28 cellular contexts compared by ENCODE assay signal in the genomic region with DNA sequence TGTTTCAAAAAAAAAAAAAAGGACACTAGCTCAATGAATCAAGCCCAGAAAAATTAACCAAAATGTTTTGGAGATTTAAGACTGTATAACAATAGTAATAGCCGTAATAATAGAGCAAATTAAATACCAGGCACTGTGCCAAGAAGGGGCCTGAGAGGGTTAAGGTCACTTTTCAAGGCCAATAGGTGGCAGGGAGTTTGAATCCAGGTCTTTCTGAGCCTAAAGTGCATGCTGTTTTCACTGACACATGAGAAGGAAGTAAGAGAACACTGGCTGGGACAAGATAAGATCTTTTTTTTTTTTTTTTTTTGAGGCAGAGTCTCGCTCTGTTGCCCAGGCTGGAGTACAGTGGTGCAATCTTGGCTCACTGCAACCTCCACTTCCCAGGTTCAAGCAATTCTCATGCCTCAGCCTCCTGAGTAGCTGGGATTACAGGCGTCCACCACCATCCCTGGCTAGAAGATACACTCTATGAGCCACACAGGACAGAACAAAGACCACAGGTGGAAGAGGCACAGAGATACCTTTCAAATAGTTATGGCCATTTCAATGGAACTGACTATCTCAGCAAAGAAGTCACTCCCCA. TPM values are rescaled to one million over a fixed set of nuclear protein-coding genes. Genes with fewer than 3 reads are reported as not detected.
A peak's percentile ranks its signal among the peaks of the same experiment; 100 is the strongest.
DNase-seq lines count a peak whose midpoint lies in the region; ATAC-seq and TF ChIP-seq lines count a peak whose summit lies in the region.
"Had no signal": no experiment of that assay in that cellular context is flagged by ENCODE, and none has a peak within 500 bp of the region (broad histone marks: within the 10 kb centered on the region; RNA-seq: fewer than 3 reads in every experiment).

No MANE protein-coding gene starts in this region.

- H3K4me1 Mint-ChIP-seq in T-helper 2 cell treated with Interferon-gamma antibody and Interleukin-4, amounts not matched to agents 5 μg/mL and 100 μg/mL, for 36 hours (ENCODE audit: low read depth), result peaks cover 49% of the 10 kb centered on the region
- H3K4me1 Mint-ChIP-seq in glutamatergic neuron (ENCODE audit: low read depth, unreplicated experiment), result peaks cover 4% of the 10 kb centered on the region

- no peaks in the 10 kb centered on the region for H3K27me3 ChIP-seq in neutrophil
- H3K27me3 ChIP-seq: BE2C, SJSA1 had no signal

- no peak overlapping the region for H3K4me3 Mint-ChIP-seq in T-helper 2 cell treated with Interferon-gamma antibody and Interleukin-4, amounts not matched to agents 5 μg/mL and 100 μg/mL, for 36 hours
- H3K4me3 Mint-ChIP-seq in glutamatergic neuron (ENCODE audit: unreplicated experiment), result no peak overlapping the region
- H3K4me3 Mint-ChIP-seq: CD4-positive, alpha-beta T cell; HFFc6; T-cell had no signal

- peaks cover 79 to 87% of the 10 kb centered on the region in 2 experiments for H3K4me1 ChIP-seq in neutrophil (ENCODE audit: control insufficient read depth in 1 of 2, insufficient read depth in 1 of 2, low read depth in 1 of 2, low read length in 1 of 2)
- H3K4me1 ChIP-seq: SJSA1 had no signal

- CTCF ChIA-PET in HEK293T (lab: Yijun Ruan, JAX), result no interaction called here

- TF ChIP-seq CTCF in neutrophil (IDR thresholded peaks at IDR 0.05) (no peak), glutamatergic neuron (IDR thresholded peaks at IDR 0.05; ENCODE audit: partially characterized antibody, unreplicated experiment) (no peak)

- no peaks in the 10 kb centered on the region for H3K9me3 Mint-ChIP-seq in T-helper 2 cell treated with Interferon-gamma antibody and Interleukin-4, amounts not matched to agents 5 μg/mL and 100 μg/mL, for 36 hours
- peaks cover 2% of the 10 kb centered on the region for H3K9me3 Mint-ChIP-seq in glutamatergic neuron (ENCODE audit: unreplicated experiment)
- H3K9me3 Mint-ChIP-seq: CD4-positive, alpha-beta T cell; HFFc6; IgD-negative memory B cell; T-cell had no signal

- POLR2A ChIA-PET in HEK293T (lab: Yijun Ruan, JAX), result no interaction called here

- H3K27ac Mint-ChIP-seq in T-helper 2 cell treated with Interferon-gamma antibody and Interleukin-4, amounts not matched to agents 5 μg/mL and 100 μg/mL, for 36 hours, result peak overlapping the region; percentile 8
- no peak overlapping the region for H3K27ac Mint-ChIP-seq in glutamatergic neuron (ENCODE audit: unreplicated experiment)
- H3K27ac Mint-ChIP-seq: CD4-positive, alpha-beta T cell; HFFc6; T-cell had no signal

- DNase-seq in DMS53 (lab: John Stamatoyannopoulos, UW), result peak; percentile 44
- no peak for DNase-seq in DMS53 treated with DMSO at 0.1 percent for 48 hours (lab: John Stamatoyannopoulos, UW; ENCODE audit: unreplicated experiment)
- DNase-seq in HEK293T (ENCODE audit: extremely low spot score), result no peak
- DNase-seq in T-helper 2 cell treated with Interferon-gamma antibody and Interleukin-4, amounts not matched to agents 5 μg/mL and 100 μg/mL, for 36 hours (ENCODE audit: low spot score), result no peak
- DNase-seq in glutamatergic neuron, result no peak
- DNase-seq: BE2C; CD4-positive, alpha-beta T cell; COR-L47; DND-41; GM23248; H7; HFFc6; Karpas-422; NCI-H2029; NCI-H446; NCI-H524 treated with DMSO at 0.1 percent for 48 hours; NCI-H774; PC-9; T-cell had no signal

- H3K36me3 Mint-ChIP-seq in T-helper 2 cell treated with Interferon-gamma antibody and Interleukin-4, amounts not matched to agents 5 μg/mL and 100 μg/mL, for 36 hours (ENCODE audit: low read depth), result peaks cover 2% of the 10 kb centered on the region
- no peaks in the 10 kb centered on the region for H3K36me3 Mint-ChIP-seq in glutamatergic neuron (ENCODE audit: unreplicated experiment)
- H3K36me3 Mint-ChIP-seq: IgD-negative memory B cell, T-cell had no signal

- H3K27me3 Mint-ChIP-seq in T-helper 2 cell treated with Interferon-gamma antibody and Interleukin-4, amounts not matched to agents 5 μg/mL and 100 μg/mL, for 36 hours (ENCODE audit: low read depth), result peaks cover 8% of the 10 kb centered on the region
- H3K27me3 Mint-ChIP-seq in glutamatergic neuron (ENCODE audit: unreplicated experiment), result no peaks in the 10 kb centered on the region
- H3K27me3 Mint-ChIP-seq: CD4-positive, alpha-beta T cell; T-cell had no signal

- no peak overlapping the region for H3K4me3 ChIP-seq in neutrophil (ENCODE audit: low read depth in 1 of 2, low read length in 1 of 2)
- H3K4me3 ChIP-seq: GM23248, PC-9, SJSA1 had no signal

- no peaks in the 10 kb centered on the region for H3K9me3 ChIP-seq in neutrophil
- H3K9me3 ChIP-seq: BE2C, SJSA1 had no signal

- H3K27ac ChIP-seq in neutrophil, result peak overlapping the region; percentile 66
- H3K27ac ChIP-seq: 22Rv1, GM23248, PC-9, SJSA1 had no signal

- peaks cover 19% of the 10 kb centered on the region for H3K36me3 ChIP-seq in neutrophil
- H3K36me3 ChIP-seq: BE2C, SJSA1 had no signal

- no peak for ATAC-seq in HG02885 (IDR thresholded peaks at IDR 0.05; ENCODE audit: poor library complexity, unreplicated experiment)
- ATAC-seq in HG03108 (IDR thresholded peaks at IDR 0.05; ENCODE audit: unreplicated experiment), result no peak
- ATAC-seq: Right ventricle myocardium inferior, T-cell had no signal

TF ChIP-seq in HEK293T, 16 proteins besides CTCF, POLR2A, EP300 and RAD21:
- TF ChIP-seq BHLHE40 (IDR thresholded peaks at IDR 0.05; ENCODE audit: borderline replicate concordance) (no peak), TARDBP (IDR thresholded peaks at IDR 0.05) (no peak), HDGF (IDR thresholded peaks at IDR 0.05; ENCODE audit: borderline replicate concordance) (no peak), ARNT (IDR thresholded peaks at IDR 0.05) (no peak), ZNF384 (IDR thresholded peaks at IDR 0.05) (peak; percentile 45), PKNOX1 (IDR thresholded peaks at IDR 0.05) (no peak), L3MBTL2 (conservative IDR thresholded peaks at IDR 0.05) (no peak), SUZ12 (IDR thresholded peaks at IDR 0.05) (no peak)

RNA-seq across cellular contexts. Expression of gene FFAR2, which starts 7.7 kb away (rescaled TPM):
- not detected for total RNA-seq in glutamatergic neuron (ENCODE audit: unreplicated experiment)
- total RNA-seq: GM23248, H7, HFFc6, M059J, PC-9, RPMI7951, SJSA1, T-cell had no signal

RNA-seq across cellular contexts. Expression of gene KRTDAP, which starts 34.6 kb away (rescaled TPM):
- total RNA-seq in glutamatergic neuron (ENCODE audit: unreplicated experiment), result not detected
- total RNA-seq: CD4-positive, alpha-beta T cell; GM23248; HFFc6; M059J; PC-9; Right ventricle myocardium inferior; RPMI7951; SJSA1; T-cell had no signal

RNA-seq across cellular contexts. Expression of gene DMKN, which starts 57.7 kb away (rescaled TPM):
- 0.88 TPM for total RNA-seq in glutamatergic neuron (ENCODE audit: unreplicated experiment)
- total RNA-seq: CD4-positive, alpha-beta T cell; RPMI7951; SJSA1 had no signal
